ENCODE assay signal across 18 cellular contexts in the genomic region with DNA sequence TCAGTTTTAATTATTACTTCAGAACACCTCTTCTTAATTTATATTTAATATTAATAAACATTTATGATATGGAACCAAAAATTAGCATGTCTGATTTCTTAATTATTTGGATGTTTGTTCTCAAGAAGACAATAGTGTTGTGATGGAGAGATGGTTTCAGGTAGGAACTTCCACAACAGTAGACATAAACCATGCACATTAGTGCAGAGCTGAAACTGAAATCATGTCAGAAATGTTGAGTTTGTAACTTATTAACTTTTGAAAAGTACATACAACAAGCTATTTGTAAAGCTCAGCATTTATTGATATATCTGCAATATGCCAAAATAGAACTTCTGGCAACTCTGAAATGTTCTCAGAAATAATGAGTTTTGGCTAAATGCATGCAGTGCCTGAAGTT. TPM values are rescaled to one million over a fixed set of nuclear protein-coding genes. Genes with fewer than 3 reads are reported as not detected.
A peak's percentile ranks its signal among the peaks of the same experiment; 100 is the strongest.
DNase-seq lines count a peak whose midpoint lies in the region; ATAC-seq lines count a peak whose summit lies in the region.
"Had no signal": no experiment of that assay in that cellular context is flagged by ENCODE, and none has a peak within 500 bp of the region (broad histone marks: within the 10 kb centered on the region; RNA-seq: fewer than 3 reads in every experiment).

No MANE protein-coding gene starts in this region.

- DNase-seq in T-helper 17 cell (no peak), GOT3 (lab: John Stamatoyannopoulos, UW) (no peak), activated T-cell treated with anti-CD3 and anti-CD28 coated beads for 4 hours (no peak), NOMO-1 (lab: John Stamatoyannopoulos, UW; ENCODE audit: unreplicated experiment in 2 of 2) (no peak)
- DNase-seq: activated CD8-positive, alpha-beta memory T cell treated with anti-CD3 and anti-CD28 coated beads, Interleukin-2, amount 50 U/mL, for 4 hours; effector memory CD8-positive, alpha-beta T cell; foreskin fibroblast; NCI-H187; NCI-H526; sigmoid colon; stimulated activated CD4-positive, alpha-beta T cell treated with anti-CD3 and anti-CD28 coated beads, Interleukin-4, amount 100 ng/mL, for 1 hour had no signal

- no peaks in the 10 kb centered on the region for H3K36me3 Mint-ChIP-seq in T-helper 17 cell (ENCODE audit: low read depth)
- H3K36me3 Mint-ChIP-seq: activated naive CD4-positive, alpha-beta T cell treated with anti-CD3 and anti-CD28 coated beads, Interleukin-2, amount 50 U/mL, for 72 hours had no signal

- ATAC-seq in GM19395 (IDR thresholded peaks at IDR 0.05; ENCODE audit: unreplicated experiment) (peak; percentile 86), GM21825 (IDR thresholded peaks at IDR 0.05; ENCODE audit: unreplicated experiment) (peak; percentile 95), HG03159 (IDR thresholded peaks at IDR 0.05; ENCODE audit: unreplicated experiment) (peak; percentile 81), T-helper 17 cell (no peak)
- ATAC-seq: activated naive CD4-positive, alpha-beta T cell treated with anti-CD3 and anti-CD28 coated beads, Interleukin-2, amount 50 U/mL, for 72 hours; effector memory CD8-positive, alpha-beta T cell; GM23338 had no signal

- H3K4me3 Mint-ChIP-seq in T-helper 17 cell, result no peak overlapping the region
- H3K4me3 Mint-ChIP-seq: effector memory CD8-positive, alpha-beta T cell; GM23338; neural crest cell had no signal

- peaks cover 17% of the 10 kb centered on the region for H3K27me3 Mint-ChIP-seq in T-helper 17 cell

- no peaks in the 10 kb centered on the region for H3K4me1 Mint-ChIP-seq in T-helper 17 cell

- no peaks in the 10 kb centered on the region for H3K9me3 ChIP-seq in T-helper 17 cell (ENCODE audit: control insufficient read depth, low read length, poor library complexity, severe bottlenecking)
- H3K9me3 ChIP-seq: breast epithelium, sigmoid colon had no signal

- H3K27ac Mint-ChIP-seq in T-helper 17 cell, result no peak overlapping the region
- H3K27ac Mint-ChIP-seq: activated naive CD4-positive, alpha-beta T cell treated with anti-CD3 and anti-CD28 coated beads, Interleukin-2, amount 50 U/mL, for 72 hours; effector memory CD8-positive, alpha-beta T cell; GM23338 had no signal

RNA-seq across cellular contexts. Expression of a gene that starts 11.8 kb away (rescaled TPM):
- total RNA-seq in T-helper 17 cell, result not detected
- total RNA-seq: activated naive CD4-positive, alpha-beta T cell treated with anti-CD3 and anti-CD28 coated beads, Interleukin-2, amount 50 U/mL, for 72 hours had no signal
